ENCODE assay signal across 8 cellular contexts in genomic region chr22:39343259-39344045, GRCh38. TPM values are rescaled to one million over a fixed set of nuclear protein-coding genes. Genes with fewer than 3 reads are reported as not detected.
DNase-seq lines count a peak whose midpoint lies in the region; ATAC-seq and TF ChIP-seq lines count a peak whose summit lies in the region.

No MANE protein-coding gene starts in this region.

- H3K4me1 Mint-ChIP-seq in activated naive CD8-positive, alpha-beta T cell treated with anti-CD3 and anti-CD28 coated beads, Interleukin-2, amount 50 U/mL, for 24 hours = peaks cover 3% of the 10 kb centered on the region

- H3K9me3 ChIP-seq in heart left ventricle = no peaks in the 10 kb centered on the region

- no peak overlapping the region for H3K4me3 Mint-ChIP-seq in activated naive CD8-positive, alpha-beta T cell treated with anti-CD3 and anti-CD28 coated beads, Interleukin-2, amount 50 U/mL, for 24 hours

- peaks cover 0 to under 1% (median 0%) of the 10 kb centered on the region in 12 donors for H3K4me1 ChIP-seq in heart left ventricle

- no peaks in the 10 kb centered on the region for H3K9me3 Mint-ChIP-seq in activated naive CD8-positive, alpha-beta T cell treated with anti-CD3 and anti-CD28 coated beads, Interleukin-2, amount 50 U/mL, for 24 hours

- intact Hi-C loops in heart left ventricle (cut with DNase I) = loop anchor here in 6 of 10 donors (1.0 to 10.0 kb wide), 6 partner anchors 23 to 691 kb away; partner anchors contain the start of genes ATF4 (in 3 of the 6) and RPS19BP1 (in 1 of the 6)

- peak; percentile 49 to 80 (median 64) for TF ChIP-seq CTCF in heart left ventricle (IDR thresholded peaks at IDR 0.05)

- peak; percentile 69 for ATAC-seq in activated naive CD8-positive, alpha-beta T cell treated with anti-CD3 and anti-CD28 coated beads, Interleukin-2, amount 50 U/mL, for 24 hours
- peak in 3 of 4 donors; percentile 72 to 83 (median 80) for ATAC-seq in heart left ventricle
- ATAC-seq in GM19395 (IDR thresholded peaks at IDR 0.05; ENCODE audit: unreplicated experiment) = no peak
- no peak for ATAC-seq in HG03039 (IDR thresholded peaks at IDR 0.05; ENCODE audit: unreplicated experiment)

- TF ChIP-seq POLR2A in heart left ventricle (IDR thresholded peaks at IDR 0.05) = no peak

- peaks cover 5% of the 10 kb centered on the region for H3K27me3 Mint-ChIP-seq in activated naive CD8-positive, alpha-beta T cell treated with anti-CD3 and anti-CD28 coated beads, Interleukin-2, amount 50 U/mL, for 24 hours

- H3K36me3 Mint-ChIP-seq in activated naive CD8-positive, alpha-beta T cell treated with anti-CD3 and anti-CD28 coated beads, Interleukin-2, amount 50 U/mL, for 24 hours (ENCODE audit: low read depth) = no peaks in the 10 kb centered on the region

- 26 to 31% (median 29%) methylated on average over 15 of the region's 15 CpGs for WGBS in heart left ventricle, 4 donors

- in situ Hi-C loops in SK-MEL-5 (cut with HindIII; ENCODE audit: low pct_unique_long_range_greater_than_20kb, low sequenced_read_pairs) = no loop called here

- peaks cover 0 to 3% (median 0%) of the 10 kb centered on the region in 9 donors for H3K27me3 ChIP-seq in heart left ventricle

- H3K4me3 ChIP-seq in heart left ventricle = no peak overlapping the region

- no peaks in the 10 kb centered on the region for H3K36me3 ChIP-seq in heart left ventricle

- peak; percentile 84 for DNase-seq in D341Med (ENCODE audit: low spot score)
- DNase-seq in KG1 (lab: John Stamatoyannopoulos, UW) = peak; percentile 19
- DNase-seq in SK-MEL-5 (ENCODE audit: low read depth, low spot score) = peak; percentile 85
- peak; percentile 59 for DNase-seq in activated naive CD8-positive, alpha-beta T cell treated with anti-CD3 and anti-CD28 coated beads, Interleukin-2, amount 50 U/mL, for 24 hours
- peak in 4 of 5 donors; percentile 44 to 60 (median 58) for DNase-seq in heart left ventricle
- peak; percentile 61 for DNase-seq in putamen (ENCODE audit: low spot score)

- H3K27ac ChIP-seq in heart left ventricle = no peak overlapping the region

- no peak overlapping the region for H3K27ac Mint-ChIP-seq in activated naive CD8-positive, alpha-beta T cell treated with anti-CD3 and anti-CD28 coated beads, Interleukin-2, amount 50 U/mL, for 24 hours

RNA-seq across cellular contexts. Expression of gene SYNGR1, which starts 6.3 kb away (rescaled TPM):
- 29.6 and 30.1 TPM in 2 replicates for total RNA-seq in SK-MEL-5 (2014; rRNA removed; shearing (Covaris generic))
- polyA plus RNA-seq in SK-MEL-5 (2015; cell fraction: cytosol; rRNA removed) = 102 and 143 TPM in 2 replicates
- polyA plus RNA-seq in SK-MEL-5 (2015; cell fraction: nucleus; rRNA removed) = 104 and 139 TPM in 2 replicates
- 10 to 100 TPM; 20.0 to 49.9 (median 38.6) TPM for total RNA-seq in heart left ventricle
- 10 to 100 TPM; 39.3 to 41.9 TPM for polyA plus RNA-seq in heart left ventricle

RNA-seq across cellular contexts. Expression of gene RPL3, which starts 24.0 kb away (rescaled TPM):
- 3,161 and 3,465 TPM in 2 replicates for total RNA-seq in SK-MEL-5 (2014; rRNA removed; shearing (Covaris generic))
- polyA plus RNA-seq in SK-MEL-5 (2015; cell fraction: cytosol; rRNA removed) = 2,524 and 2,775 TPM in 2 replicates
- 2,385 and 2,432 TPM in 2 replicates for polyA plus RNA-seq in SK-MEL-5 (2015; cell fraction: nucleus; rRNA removed)
- total RNA-seq in heart left ventricle = 100 to 1,000 TPM; 237 to 911 (median 336) TPM
- 1,000 to 10,000 TPM in 1 of 2 donors, 100 to 1,000 TPM in 1; 329 to 1,765 TPM for polyA plus RNA-seq in heart left ventricle

RNA-seq across cellular contexts. Expression of gene TAB1, which starts 56.1 kb away (rescaled TPM):
- 14.5 and 16.6 TPM in 2 replicates for total RNA-seq in SK-MEL-5 (2014; rRNA removed; shearing (Covaris generic))
- 37.2 and 37.6 TPM in 2 replicates for polyA plus RNA-seq in SK-MEL-5 (2015; cell fraction: cytosol; rRNA removed)
- polyA plus RNA-seq in SK-MEL-5 (2015; cell fraction: nucleus; rRNA removed) = 36.1 and 36.5 TPM in 2 replicates
- total RNA-seq in heart left ventricle = 10 to 100 TPM; 14.5 to 21.7 (median 17.4) TPM
- polyA plus RNA-seq in heart left ventricle = 10 to 100 TPM; 17.8 to 18.1 TPM

Comparison
In these comparisons a context has a peak if more than half of its experiments do, and no peak if none do; other contexts are left out.
1. DNase-seq: peak in every context shown above with its lines; median percentile 85 in SK-MEL-5; 84 in D341Med; 61 in putamen; 59 in activated naive CD8-positive, alpha-beta T cell treated with anti-CD3 and anti-CD28 coated beads, Interleukin-2, amount 50 U/mL, for 24 hours; 58 in heart left ventricle; 19 in KG1.
2. ATAC-seq: peak in activated naive CD8-positive, alpha-beta T cell treated with anti-CD3 and anti-CD28 coated beads, Interleukin-2, amount 50 U/mL, for 24 hours (single experiment) and heart left ventricle (3 of 4); none in GM19395 (single experiment) and HG03039 (single experiment).